ENCODE assay signal across 12 cellular contexts in the genomic region with DNA sequence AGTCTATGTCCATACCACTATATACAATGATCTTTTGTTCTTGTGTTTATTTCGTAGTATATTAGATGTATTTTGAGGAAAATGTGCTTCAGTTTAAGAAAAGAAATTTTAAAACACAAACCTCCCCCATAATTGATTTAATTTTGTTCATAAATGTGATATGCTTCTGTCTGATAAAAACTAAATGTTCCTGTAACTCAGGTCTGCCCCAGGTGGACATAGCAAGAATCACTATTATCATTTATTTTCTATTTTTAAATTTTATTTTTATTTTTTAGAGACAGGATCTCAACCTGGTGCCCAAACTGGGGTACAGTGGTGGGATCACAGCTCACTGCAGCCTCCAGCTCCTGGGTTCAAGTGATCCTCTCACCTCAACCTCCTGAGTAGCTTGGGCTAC. TPM values are rescaled to one million over a fixed set of nuclear protein-coding genes. Genes with fewer than 3 reads are reported as not detected.
DNase-seq lines count a peak whose midpoint lies in the region; ATAC-seq and TF ChIP-seq lines count a peak whose summit lies in the region.
"Had no signal": no experiment of that assay in that cellular context is flagged by ENCODE, and none has a peak within 500 bp of the region (broad histone marks: within the 10 kb centered on the region; RNA-seq: fewer than 3 reads in every experiment).

No MANE protein-coding gene starts in this region.

- H3K9ac ChIP-seq in MM.1S (ENCODE audit: low read length), result no peak overlapping the region

- H3K27me3 ChIP-seq in MM.1S (replicated peaks; ENCODE audit: insufficient read depth, low read length), result no peaks in the 10 kb centered on the region
- H3K27me3 ChIP-seq in osteoblast (ENCODE audit: insufficient read depth, low read length), result no peaks in the 10 kb centered on the region

- H3K27ac ChIP-seq in MM.1S (ENCODE audit: low read length) (no peak overlapping the region), osteoblast (ENCODE audit: low read depth, low read length) (no peak overlapping the region)

- H3K4me3 ChIP-seq in MM.1S (ENCODE audit: low read length), result no peak overlapping the region
- H3K4me3 ChIP-seq in osteoblast (ENCODE audit: insufficient read depth, low read length), result no peak overlapping the region

- no peak for ATAC-seq in HG03432 (IDR thresholded peaks at IDR 0.05; ENCODE audit: unreplicated experiment)
- no peak for ATAC-seq in activated T-cell treated with anti-CD3 and anti-CD28 coated beads, Interleukin-2, amount 50 U/mL, for 72 hours (replicated peaks in 1 of 2)
- ATAC-seq: naive thymus-derived CD4-positive, alpha-beta T cell had no signal

- H3K9me3 Mint-ChIP-seq in endothelial cell (ENCODE audit: unreplicated experiment), result no peaks in the 10 kb centered on the region
- H3K9me3 Mint-ChIP-seq in activated T-cell treated with anti-CD3 and anti-CD28 coated beads, Interleukin-2, amount 50 U/mL, for 72 hours, result no peaks in the 10 kb centered on the region
- H3K9me3 Mint-ChIP-seq: naive thymus-derived CD4-positive, alpha-beta T cell; T-helper 2 cell treated with Interferon-gamma antibody and Interleukin-4, amounts not matched to agents 5 μg/mL and 100 μg/mL, for 36 hours had no signal

- no peaks in the 10 kb centered on the region for H3F3A ChIP-seq in MM.1S (ENCODE audit: insufficient read depth, low read length)

- H3K4me1 ChIP-seq in MM.1S (ENCODE audit: low read length), result no peaks in the 10 kb centered on the region
- no peaks in the 10 kb centered on the region for H3K4me1 ChIP-seq in osteoblast (ENCODE audit: insufficient read depth, low read length)

- H3K9me3 ChIP-seq in MM.1S (replicated peaks; ENCODE audit: insufficient read depth, low read length), result no peaks in the 10 kb centered on the region
- H3K9me3 ChIP-seq in osteoblast (ENCODE audit: low read depth, low read length), result no peaks in the 10 kb centered on the region

- no peaks in the 10 kb centered on the region for H3K9me2 ChIP-seq in MM.1S (replicated peaks; ENCODE audit: insufficient read depth, low read length)

- H3K4me1 Mint-ChIP-seq in endothelial cell (ENCODE audit: unreplicated experiment), result no peaks in the 10 kb centered on the region
- peaks cover 7% of the 10 kb centered on the region for H3K4me1 Mint-ChIP-seq in activated T-cell treated with anti-CD3 and anti-CD28 coated beads, Interleukin-2, amount 50 U/mL, for 72 hours (ENCODE audit: low read depth)

- H3K4me3 Mint-ChIP-seq in endothelial cell (ENCODE audit: unreplicated experiment), result no peak overlapping the region
- no peak overlapping the region for H3K4me3 Mint-ChIP-seq in activated T-cell treated with anti-CD3 and anti-CD28 coated beads, Interleukin-2, amount 50 U/mL, for 72 hours
- H3K4me3 Mint-ChIP-seq: naive thymus-derived CD4-positive, alpha-beta T cell; T-helper 2 cell treated with Interferon-gamma antibody and Interleukin-4, amounts not matched to agents 5 μg/mL and 100 μg/mL, for 36 hours had no signal

- peak; percentile 18; the same call in 1 of the 2 replicates for TF ChIP-seq CTCF in MM.1S (IDR thresholded peaks at IDR 0.05; ENCODE audit: low read length)
- TF ChIP-seq CTCF in endothelial cell (IDR thresholded peaks at IDR 0.05; ENCODE audit: unreplicated experiment), result peak; percentile 68
- TF ChIP-seq CTCF in osteoblast (IDR thresholded peaks at IDR 0.05; ENCODE audit: extremely low read depth, low read depth, low read length), result peak; percentile 56

- H2AFZ ChIP-seq in MM.1S (ENCODE audit: low read length), result no peak overlapping the region
- no peak overlapping the region for H2AFZ ChIP-seq in osteoblast (ENCODE audit: low read length)

- no peaks in the 10 kb centered on the region for H3K36me3 ChIP-seq in MM.1S (replicated peaks; ENCODE audit: insufficient read depth, low read length)
- peaks cover 3% of the 10 kb centered on the region for H3K36me3 ChIP-seq in osteoblast (ENCODE audit: insufficient read depth, low read length)

- H3K79me2 ChIP-seq in MM.1S (ENCODE audit: low read length) (no peaks in the 10 kb centered on the region), osteoblast (ENCODE audit: insufficient read depth, low read length) (no peaks in the 10 kb centered on the region)

- peaks cover 12% of the 10 kb centered on the region for H3K36me3 Mint-ChIP-seq in endothelial cell (ENCODE audit: low read depth, unreplicated experiment)
- H3K36me3 Mint-ChIP-seq in activated T-cell treated with anti-CD3 and anti-CD28 coated beads, Interleukin-2, amount 50 U/mL, for 72 hours (ENCODE audit: insufficient read depth in 2 of 2), result no peaks in the 10 kb centered on the region
- H3K36me3 Mint-ChIP-seq: naive thymus-derived CD4-positive, alpha-beta T cell had no signal

- H3K4me2 ChIP-seq in MM.1S (ENCODE audit: low read depth, low read length) (no peak overlapping the region), osteoblast (ENCODE audit: insufficient read depth, low read length) (no peak overlapping the region)

- H4K20me1 ChIP-seq in MM.1S (ENCODE audit: insufficient read depth, low read length) (no peaks in the 10 kb centered on the region), osteoblast (ENCODE audit: insufficient read depth, low read length) (no peaks in the 10 kb centered on the region)

- peak; percentile 21 for DNase-seq in COLO829 (ENCODE audit: low spot score)
- no peak for DNase-seq in MM.1S
- no peak for DNase-seq in endothelial cell (ENCODE audit: low spot score)
- DNase-seq in osteoblast (ENCODE audit: insufficient read length, low spot score, missing footprints), result no peak
- no peak for DNase-seq in DMS79 treated with DMSO at 0.1 percent for 48 hours (lab: John Stamatoyannopoulos, UW)
- DNase-seq in NCI-H1105 (lab: John Stamatoyannopoulos, UW), result no peak
- no peak for DNase-seq in activated T-cell treated with anti-CD3 and anti-CD28 coated beads, Interleukin-2, amount 50 U/mL, for 72 hours
- DNase-seq: naive thymus-derived CD4-positive, alpha-beta T cell; NCI-H1694; stimulated activated CD8-positive, alpha-beta memory T cell treated with anti-CD3 and anti-CD28 coated beads, Interleukin-4, amount 100 ng/mL, for 48 hours had no signal

- no peak overlapping the region for H3K27ac Mint-ChIP-seq in endothelial cell (ENCODE audit: unreplicated experiment)
- no peak overlapping the region for H3K27ac Mint-ChIP-seq in activated T-cell treated with anti-CD3 and anti-CD28 coated beads, Interleukin-2, amount 50 U/mL, for 72 hours
- H3K27ac Mint-ChIP-seq: naive thymus-derived CD4-positive, alpha-beta T cell; T-helper 2 cell treated with Interferon-gamma antibody and Interleukin-4, amounts not matched to agents 5 μg/mL and 100 μg/mL, for 36 hours had no signal

- H3K27me3 Mint-ChIP-seq in endothelial cell (ENCODE audit: unreplicated experiment), result no peaks in the 10 kb centered on the region
- peaks cover 21% of the 10 kb centered on the region for H3K27me3 Mint-ChIP-seq in activated T-cell treated with anti-CD3 and anti-CD28 coated beads, Interleukin-2, amount 50 U/mL, for 72 hours (ENCODE audit: low read depth)

RNA-seq across cellular contexts. Expression of a gene that starts 43.2 kb away (rescaled TPM):
- 53.3 TPM for total RNA-seq in endothelial cell (ENCODE audit: unreplicated experiment)
- 9.0 and 10.6 TPM in 2 replicates for total RNA-seq in osteoblast
- under 1 TPM in 1 of 2 donors, not detected in 1; 0.99 TPM for total RNA-seq in activated T-cell treated with anti-CD3 and anti-CD28 coated beads, Interleukin-2, amount 50 U/mL, for 72 hours

Comparison
In these comparisons a context has a peak if more than half of its experiments do, and no peak if none do; other contexts are left out.
1. CTCF ChIP-seq: peak in every context shown above with its lines; median percentile 68 in endothelial cell; 56 in osteoblast; 18 in MM.1S.